Comparison of ENCODE assay signal across 1 cellular context in the genomic region with DNA sequence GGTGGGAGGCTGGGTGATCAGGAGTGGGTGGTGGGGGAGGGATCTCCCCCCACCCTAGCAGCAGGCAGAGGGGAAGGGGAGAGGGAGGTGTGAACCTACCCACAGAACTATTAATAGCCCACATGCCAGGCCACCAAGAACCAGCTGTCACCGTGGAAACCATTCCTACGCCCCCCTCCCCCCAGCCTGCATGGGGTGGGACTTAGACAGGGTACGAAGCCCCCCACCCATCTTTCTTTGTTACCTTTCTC.
TF ChIP-seq lines count a peak whose summit lies in the region.

No MANE protein-coding gene starts in this region.

TF ChIP-seq in IMR-90, 13 proteins besides CTCF, POLR2A, EP300 and RAD21:
- TF ChIP-seq CEBPB (IDR thresholded peaks at IDR 0.05; ENCODE audit: low read depth, low read length) (no peak), MXI1 (IDR thresholded peaks at IDR 0.05; ENCODE audit: borderline replicate concordance, low read depth, low read length) (no peak), USF2 (IDR thresholded peaks at IDR 0.05; ENCODE audit: low read depth, low read length) (no peak), MAFK (IDR thresholded peaks at IDR 0.05; ENCODE audit: low read depth, low read length) (no peak), BHLHE40 (IDR thresholded peaks at IDR 0.05; ENCODE audit: low read depth, low read length) (no peak), RCOR1 (IDR thresholded peaks at IDR 0.05; ENCODE audit: insufficient replicate concordance, low read length) (no peak), NFE2L2 (IDR thresholded peaks at IDR 0.05; ENCODE audit: low read depth, low read length) (no peak), RFX5 (IDR thresholded peaks at IDR 0.05; ENCODE audit: low read depth, low read length) (no peak), FOS (IDR thresholded peaks at IDR 0.05; ENCODE audit: low read depth, low read length) (no peak), ELK1 (IDR thresholded peaks at IDR 0.05; ENCODE audit: borderline replicate concordance, low read depth, low read length) (no peak), CHD1 (IDR thresholded peaks at IDR 0.05; ENCODE audit: low read depth, low read length) (no peak), MAZ (IDR thresholded peaks at IDR 0.05; ENCODE audit: borderline replicate concordance, low read depth, low read length) (no peak), SMC3 (IDR thresholded peaks at IDR 0.05; ENCODE audit: low read depth, low read length) (no peak)
